Comparison of ENCODE assay signal across 13 cellular contexts in genomic region chr1:26333312-26333711, GRCh38. TPM values are rescaled to one million over a fixed set of nuclear protein-coding genes. Genes with fewer than 3 reads are reported as not detected.
"Had no signal": no experiment of that assay in that cellular context is flagged by ENCODE, and none has a peak within 500 bp of the region (broad histone marks: within the 10 kb centered on the region; RNA-seq: fewer than 3 reads in every experiment).

No MANE protein-coding gene starts in this region.

RNA-seq across cellular contexts. Expression of gene CD52, which starts 15.6 kb away (rescaled TPM):
- total RNA-seq: dermis microvascular lymphatic vessel endothelial cell, glomerular endothelial cell, kidney epithelial cell, lung microvascular endothelial cell, myocyte had no signal

RNA-seq across cellular contexts. Expression of gene CRYBG2, which starts 20.6 kb away (rescaled TPM):
- total RNA-seq: gastrocnemius medialis, glomerular endothelial cell, left cardiac atrium, left ventricle myocardium superior, lung microvascular endothelial cell, myocyte had no signal

RNA-seq across cellular contexts. Expression of gene ZNF683, which starts 39.2 kb away (rescaled TPM):
- total RNA-seq: dermis microvascular lymphatic vessel endothelial cell, endodermal cell, esophagus mucosa, gastrocnemius medialis, glomerular endothelial cell, kidney epithelial cell, left ventricle myocardium superior, lower leg skin, lung microvascular endothelial cell, mesenteric fat pad, mesothelial cell of epicardium, myocyte had no signal
